ENCODE assay signal across 7 cellular contexts in the genomic region with DNA sequence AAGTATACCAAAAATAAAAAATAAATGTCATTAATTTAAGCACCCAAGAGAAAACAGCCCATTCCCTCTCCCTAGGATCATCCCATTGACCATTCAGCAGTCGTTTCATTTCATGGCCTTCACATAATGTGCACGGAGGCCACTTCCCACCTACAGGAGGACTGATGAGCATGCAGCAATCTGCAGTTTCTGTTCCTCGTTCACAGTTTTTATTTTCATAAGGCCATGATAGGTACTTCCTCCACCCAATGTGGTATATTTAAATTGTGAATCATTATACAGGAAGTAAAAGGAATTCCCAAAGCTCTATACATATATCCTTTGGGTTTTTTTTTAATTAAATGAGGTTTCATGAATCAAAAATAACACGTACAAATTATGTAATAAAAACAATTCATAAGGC. TPM values are rescaled to one million over a fixed set of nuclear protein-coding genes. Genes with fewer than 3 reads are reported as not detected.
DNase-seq lines count a peak whose midpoint lies in the region; ATAC-seq and TF ChIP-seq lines count a peak whose summit lies in the region.

No MANE protein-coding gene starts in this region.

- DNase-seq in SHP77 (lab: John Stamatoyannopoulos, UW) (peak; percentile 16 to 48), right atrium auricular region (ENCODE audit: low spot score) (no peak), type B pancreatic cell (ENCODE audit: extremely low spot score, unreplicated experiment) (no peak), NCI-H526 (lab: John Stamatoyannopoulos, UW) (no peak), superior temporal gyrus (ENCODE audit: extremely low spot score) (no peak)

- peaks cover 7% of the 10 kb centered on the region for H3K36me3 Mint-ChIP-seq in type B pancreatic cell

- ATAC-seq in GM19035 (IDR thresholded peaks at IDR 0.05; ENCODE audit: unreplicated experiment) (peak; percentile 96), HG03045 (IDR thresholded peaks at IDR 0.05; ENCODE audit: unreplicated experiment) (peak; percentile 96)

- no peaks in the 10 kb centered on the region for H3K9me3 ChIP-seq in right atrium auricular region

- TF ChIP-seq CTCF in right atrium auricular region (IDR thresholded peaks at IDR 0.05) (peak in 1 of 2 donors; percentile 45), type B pancreatic cell (conservative IDR thresholded peaks at IDR 0.05) (peak; percentile 54)

- H3K9me3 Mint-ChIP-seq in type B pancreatic cell, result peaks cover 5% of the 10 kb centered on the region

- H3K4me1 ChIP-seq in right atrium auricular region, result peaks cover 0 to 18% of the 10 kb centered on the region in 2 donors

- peak overlapping the region; percentile 66 to 81 for H3K27ac ChIP-seq in right atrium auricular region

- peak overlapping the region; percentile 51 for H3K27ac Mint-ChIP-seq in type B pancreatic cell

- H3K4me3 ChIP-seq in right atrium auricular region, result no peak overlapping the region

- H3K36me3 ChIP-seq in right atrium auricular region, result no peaks in the 10 kb centered on the region

- H3K4me1 Mint-ChIP-seq in type B pancreatic cell (ENCODE audit: unreplicated experiment), result peaks cover 27% of the 10 kb centered on the region

- H3K4me3 Mint-ChIP-seq in type B pancreatic cell, result no peak overlapping the region

- H3K27me3 ChIP-seq in right atrium auricular region, result no peaks in the 10 kb centered on the region

- H3K27me3 Mint-ChIP-seq in type B pancreatic cell, result no peaks in the 10 kb centered on the region

RNA-seq across cellular contexts. Expression of gene SLC44A3, which starts 27.7 kb away (rescaled TPM):
- total RNA-seq in right atrium auricular region (1 to 10 TPM; 2.7 to 9.5 TPM), type B pancreatic cell (ENCODE audit: low replicate concordance) (19.5 and 33.9 TPM in 2 replicates)

Comparison
In these comparisons a context has a peak if more than half of its experiments do, and no peak if none do; other contexts are left out.
1. DNase-seq: peak in SHP77 (2 of 2); none in right atrium auricular region (single experiment), type B pancreatic cell (single experiment), NCI-H526 (0 of 2) and superior temporal gyrus (single experiment).